ENCODE assay signal across 8 cellular contexts in the genomic region with DNA sequence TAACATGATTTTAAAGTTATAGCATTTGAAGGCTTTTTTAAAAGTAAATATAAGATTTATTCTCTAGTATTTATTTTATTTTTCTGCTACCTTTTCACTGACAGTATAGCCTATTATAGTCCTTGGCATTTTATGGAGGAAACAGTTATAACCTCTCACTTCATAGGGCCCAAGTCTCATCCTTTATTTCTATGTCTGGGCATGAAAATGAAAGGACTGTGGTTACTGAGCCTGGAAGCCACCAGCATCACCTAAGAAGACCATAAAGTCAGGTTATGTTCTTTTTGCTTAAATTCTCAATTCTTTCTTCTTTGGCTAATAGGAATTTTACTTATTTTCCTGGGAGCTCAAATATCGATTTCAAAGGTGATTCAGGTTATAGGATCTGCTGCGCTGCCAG.
"Had no signal": no experiment of that assay in that cellular context is flagged by ENCODE, and none has a peak within 500 bp of the region (broad histone marks: within the 10 kb centered on the region; RNA-seq: fewer than 3 reads in every experiment).

No MANE protein-coding gene starts in this region.

- H3K36me3 ChIP-seq: HAP-1 had no signal

- H3K9me3 ChIP-seq: HAP-1 had no signal

- DNase-seq: GM23248, GOT3, HFFc6, KBM-7 had no signal

- H3K4me3 ChIP-seq: GM23248, HAP-1 had no signal

- H3K27ac ChIP-seq: GM23248, HL-60 had no signal

- H2AFZ ChIP-seq: GM23248 had no signal

- ATAC-seq: HCT116, HepG2 had no signal

- H3K9ac ChIP-seq: GM23248 had no signal

- H3K4me1 ChIP-seq: HAP-1 had no signal
